Comparison of ENCODE assay signal across 21 cellular contexts in the genomic region with DNA sequence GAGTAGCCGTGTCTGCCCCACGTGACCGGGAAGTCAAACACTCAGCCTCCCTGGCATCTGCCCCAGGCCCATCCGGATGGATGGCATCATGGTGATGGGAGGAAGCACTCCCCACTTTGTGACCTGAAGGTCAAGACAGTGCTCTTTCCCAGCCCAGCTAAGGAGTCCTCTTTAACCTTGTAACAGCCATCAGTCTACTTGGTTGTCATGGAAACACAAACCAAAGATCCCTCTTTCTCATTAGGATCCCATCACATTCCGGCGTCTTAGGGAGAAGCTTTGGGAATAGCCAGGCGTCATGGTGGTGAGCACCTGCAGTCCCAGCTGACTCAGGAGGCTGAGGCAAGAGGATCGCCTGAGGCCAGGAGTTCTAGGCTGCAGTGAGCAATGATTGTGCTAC.
DNase-seq lines count a peak whose midpoint lies in the region; ATAC-seq, FAIRE-seq and TF ChIP-seq lines count a peak whose summit lies in the region.
"Had no signal": no experiment of that assay in that cellular context is flagged by ENCODE, and none has a peak within 500 bp of the region (broad histone marks: within the 10 kb centered on the region; RNA-seq: fewer than 3 reads in every experiment).

No MANE protein-coding gene starts in this region.

- DNase-seq in SK-N-SH (no peak), HT1080 (ENCODE audit: low read depth) (peak; percentile 18), GM12878 (ENCODE audit: low read depth, low spot score) (no peak), islet precursor cell (peak; percentile 8), amygdala (lab: John Stamatoyannopoulos, UW) (no peak), hepatocyte (ENCODE audit: low spot score) (no peak)
- DNase-seq: Caco-2; Calu3; CD4-positive, alpha-beta T cell; CD8-positive, alpha-beta T cell; DMS79 treated with DMSO at 0.1 percent for 48 hours; GF-D8 had no signal

- no peak overlapping the region for H3K9ac ChIP-seq in SK-N-SH
- H3K9ac ChIP-seq in GM12878 (ENCODE audit: control insufficient read depth, insufficient read depth, low read length): no peak overlapping the region
- H3K9ac ChIP-seq: BLaER1 treated with 17β-estradiol and CSF1 and Interleukin-3, amounts not matched to agents 10 nM and 100 nM had no signal

- H3K79me2 ChIP-seq in SK-N-SH (ENCODE audit: insufficient read depth) (no peaks in the 10 kb centered on the region), GM12878 (ENCODE audit: control insufficient read depth, insufficient read depth, low read length) (no peaks in the 10 kb centered on the region), hepatocyte (no peaks in the 10 kb centered on the region)

- FAIRE-seq in GM12878 (lab: Jason Lieb, UNC): no peak
- FAIRE-seq: A549, D721Med, G401.6, GM12892, GM18507 had no signal

- TF ChIP-seq RAD21 in SK-N-SH (IDR thresholded peaks at IDR 0.05; ENCODE audit: low read length): no peak
- TF ChIP-seq RAD21 in GM12878 (IDR thresholded peaks at IDR 0.05; ENCODE audit: insufficient read depth, low read depth, low read length): no peak

- H3K27ac ChIP-seq in SK-N-SH (ENCODE audit: low read depth in 2 of 2, low read length in 1 of 2): no peak overlapping the region
- no peak overlapping the region for H3K27ac ChIP-seq in GM12878 (ENCODE audit: control insufficient read depth, insufficient read depth)
- no peak overlapping the region for H3K27ac ChIP-seq in hepatocyte
- H3K27ac ChIP-seq: 22Rv1; A549; BLaER1 treated with 17β-estradiol and CSF1 and Interleukin-3, amounts not matched to agents 10 nM and 100 nM; C4-2B had no signal

- POLR2A ChIA-PET in SK-N-SH (lab: Yijun Ruan, JAX) (no interaction called here), GM12878 (lab: Charles Lee) (no interaction called here)

- WGBS in SK-N-SH (ENCODE audit: low lambda C conversion rate): 21% methylated on average over 8 of the region's 8 CpGs
- 29% methylated on average over 8 of the region's 8 CpGs for WGBS in GM12878 (ENCODE audit: insufficient coverage, insufficient replicate concordance, low lambda C conversion rate, missing lambda C conversion rate)
- WGBS in hepatocyte (ENCODE audit: low lambda C conversion rate, missing lambda C conversion rate): 95% methylated on average over 8 of the region's 8 CpGs

- BruUV-seq in GM12878 (replicated peaks; lab: Mats Ljungman, UMichigan): no TSS peak

- H3K36me3 ChIP-seq in SK-N-SH (replicated peaks in 1 of 2; ENCODE audit: control insufficient read depth in 1 of 2, insufficient read depth in 2 of 2, low read length in 1 of 2): no peaks in the 10 kb centered on the region
- H3K36me3 ChIP-seq in GM12878 (ENCODE audit: control insufficient read depth in 2 of 2, insufficient read depth in 2 of 2, low read length in 1 of 2): no peaks in the 10 kb centered on the region
- H3K36me3 ChIP-seq in hepatocyte (replicated peaks; ENCODE audit: insufficient read depth, low read depth): no peaks in the 10 kb centered on the region
- H3K36me3 ChIP-seq: BLaER1 treated with 17β-estradiol and CSF1 and Interleukin-3, amounts not matched to agents 10 nM and 100 nM had no signal

- H3F3A ChIP-seq in SK-N-SH (replicated peaks; ENCODE audit: insufficient read depth): no peaks in the 10 kb centered on the region

- TF ChIP-seq CTCF in SK-N-SH (IDR thresholded peaks at IDR 0.05): no peak
- no peak for TF ChIP-seq CTCF in GM12878 (IDR thresholded peaks at IDR 0.05 in 2 of 3, conservative IDR thresholded peaks at IDR 0.05 in 1 of 3; ENCODE audit: control insufficient read depth in 2 of 3, extremely low read depth in 1 of 3, insufficient read depth in 1 of 3, low read depth in 3 of 3, low read length in 3 of 3)
- no peak for TF ChIP-seq CTCF in hepatocyte (IDR thresholded peaks at IDR 0.05; ENCODE audit: poor library complexity)

- RAD21 ChIA-PET in GM12878 (lab: Charles Lee; ENCODE audit: unreplicated experiment): no interaction called here

- H2AFZ ChIP-seq in SK-N-SH (ENCODE audit: low read depth) (no peak overlapping the region), GM12878 (ENCODE audit: control insufficient read depth, low read depth, low read length) (no peak overlapping the region), hepatocyte (no peak overlapping the region)

- H3K4me2 ChIP-seq in SK-N-SH: no peak overlapping the region
- no peak overlapping the region for H3K4me2 ChIP-seq in GM12878 (ENCODE audit: control insufficient read depth, insufficient read depth)
- no peak overlapping the region for H3K4me2 ChIP-seq in hepatocyte
- H3K4me2 ChIP-seq: A549; BLaER1 treated with 17β-estradiol and CSF1 and Interleukin-3, amounts not matched to agents 10 nM and 100 nM had no signal

- no peak overlapping the region for H3K4me3 ChIP-seq in SK-N-SH (ENCODE audit: low read depth in 2 of 2, low read length in 1 of 2)
- no peak overlapping the region for H3K4me3 ChIP-seq in GM12878
- no peak overlapping the region for H3K4me3 ChIP-seq in hepatocyte
- H3K4me3 ChIP-seq: A549; BLaER1 treated with 17β-estradiol and CSF1 and Interleukin-3, amounts not matched to agents 10 nM and 100 nM had no signal

- H3K9me3 ChIP-seq in SK-N-SH: no peaks in the 10 kb centered on the region
- no peaks in the 10 kb centered on the region; the same call in 2 of the 3 replicates for H3K9me3 ChIP-seq in GM12878 (replicated peaks; ENCODE audit: control insufficient read depth, insufficient read depth, low read length)
- H3K9me3 ChIP-seq in hepatocyte (ENCODE audit: low read depth): no peaks in the 10 kb centered on the region
- H3K9me3 ChIP-seq: A549, Caco-2 had no signal

- SMC1A ChIA-PET in GM12878 (lab: Charles Lee; ENCODE audit: uncharacterized antibody, unreplicated experiment): no interaction called here

- no peaks in the 10 kb centered on the region; a peak in 1 of 4 replicates for H3K4me1 ChIP-seq in SK-N-SH (ENCODE audit: control insufficient read depth in 1 of 2, insufficient read depth in 2 of 2, low read depth in 1 of 2, low read length in 1 of 2)
- H3K4me1 ChIP-seq in GM12878 (ENCODE audit: control insufficient read depth, insufficient read depth, low read length): no peaks in the 10 kb centered on the region
- peaks cover under 1% of the 10 kb centered on the region for H3K4me1 ChIP-seq in hepatocyte (ENCODE audit: insufficient read depth)
- H3K4me1 ChIP-seq: A549, Caco-2 had no signal

- in situ Hi-C loops in GM12878 (cut with MboI): no loop called here

- CTCF ChIA-PET in SK-N-SH (lab: Yijun Ruan, JAX) (no interaction called here), GM12878 (lab: Yijun Ruan, JAX) (no interaction called here)

- intact Hi-C loops in GM12878 (cut with micrococcal nuclease; ENCODE audit: unreplicated experiment): no loop called here

- H3K27me3 ChIP-seq in SK-N-SH (ENCODE audit: insufficient read depth) (peaks cover 46% of the 10 kb centered on the region), GM12878 (replicated peaks in 1 of 2; ENCODE audit: control insufficient read depth in 2 of 2, insufficient read depth in 2 of 2, low read length in 1 of 2) (0 out of 4 replicates have a peak, but pooled peaks cover 0 to 2% of the 10 kb centered on the region in 2 experiments), hepatocyte (peaks cover 21% of the 10 kb centered on the region)
- H3K27me3 ChIP-seq: BLaER1 treated with 17β-estradiol and CSF1 and Interleukin-3, amounts not matched to agents 10 nM and 100 nM had no signal

- TF ChIP-seq EP300 in SK-N-SH (IDR thresholded peaks at IDR 0.05; ENCODE audit: borderline replicate concordance in 1 of 2, low read depth in 1 of 2, low read length in 1 of 2): no peak
- TF ChIP-seq EP300 in GM12878 (IDR thresholded peaks at IDR 0.05; ENCODE audit: borderline replicate concordance in 1 of 2, control insufficient read depth in 1 of 2, low read depth in 2 of 2, low read length in 2 of 2): no peak

- ATAC-seq in SK-N-SH treated with all-trans-retinoic acid at 6 μM for 48 hours (no peak), GM12878 (no peak)
- ATAC-seq: A549; CD8-positive, alpha-beta T cell had no signal

- no peak for TF ChIP-seq POLR2A in GM12878 (IDR thresholded peaks at IDR 0.05; ENCODE audit: low read depth, low read length)

- H3K9me2 ChIP-seq in SK-N-SH: no peaks in the 10 kb centered on the region
- H3K9me2 ChIP-seq in hepatocyte (replicated peaks; ENCODE audit: insufficient read depth): no peaks in the 10 kb centered on the region

- H4K20me1 ChIP-seq in SK-N-SH (ENCODE audit: insufficient read depth): no peaks in the 10 kb centered on the region
- no peaks in the 10 kb centered on the region for H4K20me1 ChIP-seq in GM12878 (ENCODE audit: control insufficient read depth, insufficient read depth)
- no peaks in the 10 kb centered on the region for H4K20me1 ChIP-seq in hepatocyte (ENCODE audit: insufficient read depth, poor library complexity, severe bottlenecking)
- H4K20me1 ChIP-seq: BLaER1 treated with 17β-estradiol and CSF1 and Interleukin-3, amounts not matched to agents 10 nM and 100 nM had no signal

TF ChIP-seq in SK-N-SH, 30 proteins besides CTCF, POLR2A, EP300 and RAD21:
- no peak for TF ChIP-seq MXI1 (IDR thresholded peaks at IDR 0.05; ENCODE audit: low read depth, low read length)
- TF ChIP-seq, protein P1, sequence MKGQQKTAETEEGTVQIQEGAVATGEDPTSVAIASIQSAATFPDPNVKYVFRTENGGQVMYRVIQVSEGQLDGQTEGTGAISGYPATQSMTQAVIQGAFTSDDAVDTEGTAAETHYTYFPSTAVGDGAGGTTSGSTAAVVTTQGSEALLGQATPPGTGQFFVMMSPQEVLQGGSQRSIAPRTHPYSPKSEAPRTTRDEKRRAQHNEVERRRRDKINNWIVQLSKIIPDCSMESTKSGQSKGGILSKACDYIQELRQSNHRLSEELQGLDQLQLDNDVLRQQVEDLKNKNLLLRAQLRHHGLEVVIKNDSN (IDR thresholded peaks at IDR 0.05; ENCODE audit: borderline replicate concordance, low read depth): 0 out of 2 replicates have a peak, but pooled peaks have one; percentile 8

TF ChIP-seq in SK-N-SH treated with all-trans-retinoic acid at 6 μM for 48 hours, 23 proteins besides CTCF, POLR2A, EP300 and RAD21 (continues in another document):
- no peak for TF ChIP-seq SNAI2 (CRISPR knock-in tag; IDR thresholded peaks at IDR 0.05)

TF ChIP-seq in GM12878, 131 proteins besides CTCF, POLR2A, EP300 and RAD21:
- TF ChIP-seq CHD4 (IDR thresholded peaks at IDR 0.05): no peak
- no peak for TF ChIP-seq CHD1 (IDR thresholded peaks at IDR 0.05; ENCODE audit: low read depth, low read length)
- TF ChIP-seq, protein P1 (IDR thresholded peaks at IDR 0.05; ENCODE audit: borderline replicate concordance, extremely low read length, insufficient read depth, low read depth, low read length): peak; percentile 6

Comparison
In these comparisons a context has a peak if more than half of its experiments do, and no peak if none do; other contexts are left out.
1. DNase-seq: peak in HT1080 (single experiment) and islet precursor cell (single experiment); none in SK-N-SH (single experiment), GM12878 (single experiment), amygdala (0 of 56) and hepatocyte (single experiment).